In the genomic region with DNA sequence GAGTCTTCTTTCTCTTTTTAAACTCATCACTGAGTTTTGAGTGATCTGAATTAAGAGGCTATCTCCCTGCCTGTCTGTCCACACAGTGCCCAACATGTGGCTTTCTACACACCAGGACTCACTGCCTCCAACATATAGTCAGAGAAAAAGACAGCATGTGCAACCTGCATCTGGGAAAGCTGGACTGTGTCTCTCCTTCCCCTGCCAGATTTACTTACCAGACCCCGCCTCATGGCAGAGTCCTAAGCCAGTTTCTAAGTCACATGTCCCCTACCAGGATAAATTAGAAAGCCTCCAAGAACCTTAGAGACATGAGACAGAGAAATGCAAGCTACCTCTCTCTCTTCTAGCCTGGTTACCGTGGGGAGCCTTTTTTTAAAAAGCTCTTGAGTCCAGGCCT, we compare ENCODE assay signal across 14 cellular contexts. TPM values are rescaled to one million over a fixed set of nuclear protein-coding genes. Genes with fewer than 3 reads are reported as not detected.
A peak's percentile ranks its signal among the peaks of the same experiment; 100 is the strongest.
DNase-seq lines count a peak whose midpoint lies in the region; ATAC-seq and TF ChIP-seq lines count a peak whose summit lies in the region.
"Had no signal": no experiment of that assay in that cellular context is flagged by ENCODE, and none has a peak within 500 bp of the region (broad histone marks: within the 10 kb centered on the region; RNA-seq: fewer than 3 reads in every experiment).

No MANE protein-coding gene starts in this region.

- WGBS in gastroesophageal sphincter (ENCODE audit: low coverage in 1 of 2), 2 donors: 33% methylated on average over 2 of the region's 2 CpGs; no CpG with 5 or more reads in 1 of the 2 donors

- H3K4me1 ChIP-seq in CD8-positive, alpha-beta T cell (ENCODE audit: insufficient read depth, low read length): peaks cover 82% of the 10 kb centered on the region
- peaks cover 26 to 88% (median 57%) of the 10 kb centered on the region in 3 donors for H3K4me1 ChIP-seq in gastroesophageal sphincter
- H3K4me1 ChIP-seq in gastrocnemius medialis: peaks cover 50 to 65% of the 10 kb centered on the region in 2 donors

- no peak for TF ChIP-seq EP300 in gastroesophageal sphincter (IDR thresholded peaks at IDR 0.05)

- intact Hi-C loops in CD8-positive, alpha-beta T cell (cut with DNase I, micrococcal nuclease): loop anchor here in 1 of 2 experiments (5.0 kb wide), 1 partner anchor 335 kb away; the partner anchor contains the start of gene ASB8
- intact Hi-C loops in gastrocnemius medialis (cut with DNase I; ENCODE audit: low total_unique reads): no loop called here

- H3K9me3 ChIP-seq in CD8-positive, alpha-beta T cell (ENCODE audit: low read length): no peaks in the 10 kb centered on the region
- H3K9me3 ChIP-seq in gastroesophageal sphincter (no peaks in the 10 kb centered on the region), gastrocnemius medialis (no peaks in the 10 kb centered on the region)
- H3K9me3 ChIP-seq: SJSA1 had no signal

- POLR2A ChIA-PET in CD8-positive, alpha-beta T cell (lab: Charles Lee): interaction anchor here (0.7 to 7.1 kb wide), 4 partner anchors 9 to 45 kb away, joined by 3 to 87 read pairs (median 38); no protein-coding TSS in a partner anchor
- POLR2A ChIA-PET in RWPE1 (lab: Yijun Ruan, JAX; ENCODE audit: low non-redundant PET): no interaction called here

- H3K27me3 Mint-ChIP-seq in CD8-positive, alpha-beta T cell (ENCODE audit: low read depth): no peaks in the 10 kb centered on the region
- H3K27me3 Mint-ChIP-seq: memory B cell had no signal

- CTCF ChIA-PET in CD8-positive, alpha-beta T cell (lab: Charles Lee): interaction anchor here (1.0 to 7.1 kb wide), 9 partner anchors 10 to 79 kb away, joined by 3 to 162 read pairs (median 5); no protein-coding TSS in a partner anchor
- CTCF ChIA-PET in RWPE1 (lab: Yijun Ruan, JAX): interaction anchor here (1.0 kb wide), 1 partner anchor 80 kb away, joined by 3 read pairs; no protein-coding TSS in a partner anchor

- no peak for TF ChIP-seq CTCF in CD8-positive, alpha-beta T cell (IDR thresholded peaks at IDR 0.05)
- no peak for TF ChIP-seq CTCF in RWPE1 (conservative IDR thresholded peaks at IDR 0.05; ENCODE audit: low read depth)
- TF ChIP-seq CTCF in gastroesophageal sphincter (IDR thresholded peaks at IDR 0.05): no peak
- no peak for TF ChIP-seq CTCF in gastrocnemius medialis (IDR thresholded peaks at IDR 0.05 in 4 of 5, conservative IDR thresholded peaks at IDR 0.05 in 1 of 5)

- peak overlapping the region; percentile 72 for H3K27ac Mint-ChIP-seq in CD8-positive, alpha-beta T cell

- no peak overlapping the region for H3K4me3 ChIP-seq in CD8-positive, alpha-beta T cell (ENCODE audit: low read depth, low read length)
- H3K4me3 ChIP-seq in gastroesophageal sphincter: no peak overlapping the region
- no peak overlapping the region for H3K4me3 ChIP-seq in gastrocnemius medialis
- H3K4me3 ChIP-seq: SJSA1 had no signal

- H3K27ac ChIP-seq in CD8-positive, alpha-beta T cell (ENCODE audit: low read depth, low read length): no peak overlapping the region
- H3K27ac ChIP-seq in RWPE1 (peak overlapping the region; percentile 99; the same call in 1 of the 2 replicates), gastroesophageal sphincter (peak overlapping the region; percentile 94 to 99 (median 96)), gastrocnemius medialis (peak overlapping the region; percentile 85 to 94 (median 92))
- H3K27ac ChIP-seq: foreskin keratinocyte had no signal

- no peak for TF ChIP-seq POLR2A in gastroesophageal sphincter (IDR thresholded peaks at IDR 0.05)
- TF ChIP-seq POLR2A in gastrocnemius medialis (IDR thresholded peaks at IDR 0.05): no peak

- H3K4me1 Mint-ChIP-seq in CD8-positive, alpha-beta T cell (ENCODE audit: low read depth): peaks cover 87% of the 10 kb centered on the region

- in situ Hi-C loops in gastrocnemius medialis (cut with MboI; ENCODE audit: low sequenced_read_pairs in 4 of 4): no loop called here

- ATAC-seq in CD8-positive, alpha-beta T cell: no peak
- no peak for ATAC-seq in gastroesophageal sphincter
- no peak for ATAC-seq in gastrocnemius medialis
- no peak for ATAC-seq in GM21526 (IDR thresholded peaks at IDR 0.05; ENCODE audit: low FRiP score, unreplicated experiment)
- ATAC-seq: foreskin keratinocyte, HepG2 had no signal

- no peak overlapping the region for H3K4me3 Mint-ChIP-seq in CD8-positive, alpha-beta T cell
- H3K4me3 Mint-ChIP-seq: memory B cell had no signal

- no peaks in the 10 kb centered on the region for H3K9me3 Mint-ChIP-seq in CD8-positive, alpha-beta T cell
- H3K9me3 Mint-ChIP-seq: memory B cell had no signal

- H3K36me3 ChIP-seq in CD8-positive, alpha-beta T cell (ENCODE audit: insufficient read depth, low read length): no peaks in the 10 kb centered on the region
- H3K36me3 ChIP-seq in gastroesophageal sphincter (no peaks in the 10 kb centered on the region), gastrocnemius medialis (no peaks in the 10 kb centered on the region)

- no peaks in the 10 kb centered on the region for H3K27me3 ChIP-seq in CD8-positive, alpha-beta T cell (ENCODE audit: insufficient read depth, low read length)
- H3K27me3 ChIP-seq in gastroesophageal sphincter: no peaks in the 10 kb centered on the region
- no peaks in the 10 kb centered on the region for H3K27me3 ChIP-seq in gastrocnemius medialis
- H3K27me3 ChIP-seq: foreskin keratinocyte, SJSA1 had no signal

- peaks cover 12% of the 10 kb centered on the region for H3K36me3 Mint-ChIP-seq in CD8-positive, alpha-beta T cell
- H3K36me3 Mint-ChIP-seq: memory B cell had no signal

- DNase-seq in CD8-positive, alpha-beta T cell: no peak
- no peak for DNase-seq in RWPE1 (ENCODE audit: low spot score)
- DNase-seq in gastrocnemius medialis: no peak
- no peak for DNase-seq in DMS53 treated with DMSO at 0.1 percent for 48 hours (lab: John Stamatoyannopoulos, UW; ENCODE audit: unreplicated experiment)
- no peak for DNase-seq in stimulated activated CD4-positive, alpha-beta T cell treated with anti-CD3 and anti-CD28 coated beads, Interleukin-4, amount 100 ng/mL, for 1 hour
- no peak for DNase-seq in effector CD4-positive, alpha-beta T cell
- DNase-seq: activated CD4-positive, alpha-beta T cell treated with anti-CD3 and anti-CD28 coated beads for 4 hours; foreskin keratinocyte; NCI-H2081 treated with DMSO at 0.1 percent for 48 hours had no signal

RNA-seq across cellular contexts. Expression of gene HDAC7, which starts 2.7 kb away (rescaled TPM):
- total RNA-seq in CD8-positive, alpha-beta T cell: 10 to 100 TPM; 87.3 to 91.4 TPM
- total RNA-seq in gastroesophageal sphincter (10 to 100 TPM; 55.9 to 96.5 (median 59.4) TPM), gastrocnemius medialis (10 to 100 TPM; 12.2 to 27.1 (median 17.0) TPM)

RNA-seq across cellular contexts. Expression of gene SLC48A1, which starts 49.3 kb away (rescaled TPM):
- total RNA-seq in CD8-positive, alpha-beta T cell: 1 to 10 TPM; 4.3 to 5.5 TPM
- 10 to 100 TPM; 40.7 to 66.8 (median 53.3) TPM for total RNA-seq in gastroesophageal sphincter
- 10 to 100 TPM; 28.3 to 62.6 (median 45.6) TPM for total RNA-seq in gastrocnemius medialis

Comparison
In these comparisons a context has a peak if more than half of its experiments do, and no peak if none do; other contexts are left out.
1. RNA of gene SLC48A1, which starts 49.3 kb away (total RNA-seq): 40.7 to 66.8 TPM in gastroesophageal sphincter and 28.3 to 62.6 TPM in gastrocnemius medialis; 4.3 to 5.5 TPM in CD8-positive, alpha-beta T cell; every median in the first group is over 4 times any median in the second.